Comparison of ENCODE assay signal across 19 cellular contexts in the genomic region with DNA sequence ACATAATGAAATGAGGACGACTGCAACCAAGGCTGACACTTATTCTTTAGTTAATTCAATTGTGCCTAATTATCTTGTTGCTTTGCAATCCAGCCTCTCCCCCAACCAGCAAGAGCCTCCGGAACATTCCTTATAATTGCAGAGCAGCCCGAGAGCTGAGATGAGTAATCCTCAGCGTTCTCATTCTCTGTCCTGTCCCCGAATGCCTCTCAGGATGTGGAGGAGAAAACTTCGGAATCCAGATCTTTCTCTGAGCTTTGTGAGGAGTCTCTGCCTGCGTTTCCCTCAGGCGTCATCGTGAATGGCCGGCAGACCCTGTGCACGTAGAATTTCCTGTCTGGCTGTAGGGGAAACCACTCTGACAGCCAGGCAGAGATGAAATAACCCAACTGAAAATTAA.
A peak's percentile ranks its signal among the peaks of the same experiment; 100 is the strongest.
DNase-seq lines count a peak whose midpoint lies in the region; ATAC-seq, FAIRE-seq and TF ChIP-seq lines count a peak whose summit lies in the region.
"Had no signal": no experiment of that assay in that cellular context is flagged by ENCODE, and none has a peak within 500 bp of the region (broad histone marks: within the 10 kb centered on the region; RNA-seq: fewer than 3 reads in every experiment).

No MANE protein-coding gene starts in this region.

- H3K4me1 ChIP-seq in astrocyte (ENCODE audit: insufficient read depth, low read length), result no peaks in the 10 kb centered on the region
- H3K4me1 ChIP-seq in smooth muscle cell (ENCODE audit: low read depth), result peaks cover 9% of the 10 kb centered on the region
- no peaks in the 10 kb centered on the region for H3K4me1 ChIP-seq in CD8-positive, alpha-beta memory T cell (ENCODE audit: insufficient read depth, low read length)
- H3K4me1 ChIP-seq: ascending aorta, Caco-2, parathyroid adenoma had no signal

- POLR2A ChIA-PET in CD8-positive, alpha-beta memory T cell (lab: Charles Lee), result no interaction called here

- H3K79me2 ChIP-seq in astrocyte (ENCODE audit: insufficient read depth, low read length) (no peaks in the 10 kb centered on the region), smooth muscle cell (ENCODE audit: low read depth) (no peaks in the 10 kb centered on the region)
- H3K79me2 ChIP-seq: parathyroid adenoma had no signal

- H3K27ac Mint-ChIP-seq in astrocyte (ENCODE audit: unreplicated experiment), result peak overlapping the region; percentile 29
- no peak overlapping the region for H3K27ac Mint-ChIP-seq in stimulated activated naive B cell treated with anti-CD40 and anti-IgM and Interleukin-4, amounts not matched to agents 10 μg/mL and 1 μg/mL and 100 μg/mL, for 72 hours
- peak overlapping the region in 1 of 8 donors; percentile 42 for H3K27ac Mint-ChIP-seq in CD8-positive, alpha-beta memory T cell
- H3K27ac Mint-ChIP-seq: activated CD8-positive, alpha-beta T cell treated with anti-CD3 and anti-CD28 coated beads for 36 hours; stimulated activated naive CD8-positive, alpha-beta T cell treated with anti-CD3 and anti-CD28 coated beads, Interleukin-15, amount 100 ng/mL, for 72 hours had no signal

- CTCF ChIA-PET in CD8-positive, alpha-beta memory T cell (lab: Charles Lee), result no interaction called here

- H4K20me1 ChIP-seq in astrocyte (ENCODE audit: insufficient read depth, low read length), result no peaks in the 10 kb centered on the region
- no peaks in the 10 kb centered on the region for H4K20me1 ChIP-seq in smooth muscle cell (ENCODE audit: low read depth)

- FAIRE-seq in astrocyte (lab: Jason Lieb, UNC), result no peak
- FAIRE-seq: islet of Langerhans had no signal

- DNase-seq in NCI-H2227 (lab: John Stamatoyannopoulos, UW; ENCODE audit: unreplicated experiment) (peak; percentile 2), NCI-H2227 treated with DMSO at 0.1 percent for 48 hours (lab: John Stamatoyannopoulos, UW) (no peak), astrocyte (ENCODE audit: low read depth) (no peak), iPS-NIHi7 (ENCODE audit: extremely low spot score) (peak; percentile 51), smooth muscle cell (lab: John Stamatoyannopoulos, UW; ENCODE audit: unreplicated experiment) (no peak)
- no peak for DNase-seq in stimulated activated naive B cell treated with anti-CD40 and anti-IgM and Interleukin-4, amounts not matched to agents 10 μg/mL and 1 μg/mL and 100 μg/mL, for 72 hours
- no peak for DNase-seq in CD8-positive, alpha-beta memory T cell
- DNase-seq: activated CD8-positive, alpha-beta T cell treated with anti-CD3 and anti-CD28 coated beads for 36 hours; activated effector memory CD4-positive, alpha-beta T cell treated with Interleukin-2 at 50 U/mL for 16 hours; Caco-2; NCI-H1436 treated with DMSO at 0.1 percent for 48 hours; stimulated activated CD4-positive, alpha-beta T cell treated with anti-CD3 and anti-CD28 coated beads, Interleukin-12 subunit alpha, Interleukin-12 subunit beta, amount 100 ng/mL, for 4 hours; stimulated activated naive CD8-positive, alpha-beta T cell treated with anti-CD3 and anti-CD28 coated beads, Interleukin-15, amount 100 ng/mL, for 72 hours had no signal

- peaks cover 3% of the 10 kb centered on the region for H3F3A ChIP-seq in smooth muscle cell (ENCODE audit: low read depth)

- no peaks in the 10 kb centered on the region for H3K9me3 Mint-ChIP-seq in astrocyte (ENCODE audit: unreplicated experiment)
- no peaks in the 10 kb centered on the region for H3K9me3 Mint-ChIP-seq in stimulated activated naive B cell treated with anti-CD40 and anti-IgM and Interleukin-4, amounts not matched to agents 10 μg/mL and 1 μg/mL and 100 μg/mL, for 72 hours
- H3K9me3 Mint-ChIP-seq in CD8-positive, alpha-beta memory T cell, result no peaks in the 10 kb centered on the region
- H3K9me3 Mint-ChIP-seq: activated CD8-positive, alpha-beta T cell treated with anti-CD3 and anti-CD28 coated beads for 36 hours; stimulated activated naive CD8-positive, alpha-beta T cell treated with anti-CD3 and anti-CD28 coated beads, Interleukin-15, amount 100 ng/mL, for 72 hours had no signal

- H3K36me3 Mint-ChIP-seq in astrocyte (ENCODE audit: low read depth, unreplicated experiment), result no peaks in the 10 kb centered on the region
- H3K36me3 Mint-ChIP-seq in stimulated activated naive B cell treated with anti-CD40 and anti-IgM and Interleukin-4, amounts not matched to agents 10 μg/mL and 1 μg/mL and 100 μg/mL, for 72 hours, result no peaks in the 10 kb centered on the region
- no peaks in the 10 kb centered on the region for H3K36me3 Mint-ChIP-seq in CD8-positive, alpha-beta memory T cell

- 5% methylated on average over 11 of the region's 11 CpGs for WGBS in smooth muscle cell (ENCODE audit: low lambda C conversion rate)

- no peak for TF ChIP-seq CTCF in astrocyte (IDR thresholded peaks at IDR 0.05; ENCODE audit: insufficient read depth, low read depth, low read length)
- no peak for TF ChIP-seq CTCF in smooth muscle cell (IDR thresholded peaks at IDR 0.05; ENCODE audit: borderline replicate concordance, insufficient read depth, poor library complexity, severe bottlenecking)

- no peak overlapping the region for H2AFZ ChIP-seq in astrocyte (ENCODE audit: low read depth, low read length)
- H2AFZ ChIP-seq in smooth muscle cell (ENCODE audit: low read depth), result peak overlapping the region; percentile 61
- H2AFZ ChIP-seq: parathyroid adenoma had no signal

- H3K9ac ChIP-seq in astrocyte (ENCODE audit: low read length), result no peak overlapping the region
- H3K9ac ChIP-seq in smooth muscle cell (ENCODE audit: low read depth), result no peak overlapping the region
- H3K9ac ChIP-seq: parathyroid adenoma had no signal

- H3K27ac ChIP-seq in astrocyte (ENCODE audit: low read depth, low read length) (no peak overlapping the region), smooth muscle cell (ENCODE audit: low read depth) (peak overlapping the region; percentile 55)
- H3K27ac ChIP-seq in CD8-positive, alpha-beta memory T cell (ENCODE audit: low read depth, low read length), result no peak overlapping the region
- H3K27ac ChIP-seq: 22Rv1, ascending aorta, parathyroid adenoma had no signal

- H3K4me2 ChIP-seq in astrocyte (ENCODE audit: low read length), result no peak overlapping the region
- peak overlapping the region; percentile 66 for H3K4me2 ChIP-seq in smooth muscle cell

- H3K4me3 ChIP-seq in astrocyte (ENCODE audit: insufficient read depth, low read depth, low read length) (no peak overlapping the region), smooth muscle cell (no peak overlapping the region)
- H3K4me3 ChIP-seq in CD8-positive, alpha-beta memory T cell (ENCODE audit: low read length), result no peak overlapping the region
- H3K4me3 ChIP-seq: ascending aorta had no signal

- ATAC-seq in stimulated activated naive B cell treated with anti-CD40 and anti-IgM and Interleukin-4, amounts not matched to agents 10 μg/mL and 1 μg/mL and 100 μg/mL, for 72 hours (replicated peaks), result no peak
- no peak for ATAC-seq in HG02938 (IDR thresholded peaks at IDR 0.05; ENCODE audit: unreplicated experiment)
- ATAC-seq: activated CD8-positive, alpha-beta T cell treated with anti-CD3 and anti-CD28 coated beads for 36 hours; SK-N-SH treated with all-trans-retinoic acid at 6 μM for 48 hours; stimulated activated naive CD8-positive, alpha-beta T cell treated with anti-CD3 and anti-CD28 coated beads, Interleukin-15, amount 100 ng/mL, for 72 hours had no signal

- peaks cover 15% of the 10 kb centered on the region for H3K27me3 Mint-ChIP-seq in astrocyte (ENCODE audit: low read depth, unreplicated experiment)
- peaks cover 40 to 59% of the 10 kb centered on the region in 2 donors for H3K27me3 Mint-ChIP-seq in stimulated activated naive B cell treated with anti-CD40 and anti-IgM and Interleukin-4, amounts not matched to agents 10 μg/mL and 1 μg/mL and 100 μg/mL, for 72 hours
- H3K27me3 Mint-ChIP-seq in CD8-positive, alpha-beta memory T cell, result peaks cover 37 to 78% of the 10 kb centered on the region in 2 donors

- H3K27me3 ChIP-seq in astrocyte (ENCODE audit: insufficient read depth, low read length) (peaks cover 1% of the 10 kb centered on the region), smooth muscle cell (ENCODE audit: low read depth) (no peaks in the 10 kb centered on the region)
- H3K27me3 ChIP-seq in CD8-positive, alpha-beta memory T cell (ENCODE audit: insufficient read depth, low read length, poor library complexity, severe bottlenecking), result peaks cover 4% of the 10 kb centered on the region
- H3K27me3 ChIP-seq: ascending aorta had no signal

- no peak overlapping the region for H3K4me3 Mint-ChIP-seq in astrocyte (ENCODE audit: unreplicated experiment)
- H3K4me3 Mint-ChIP-seq in stimulated activated naive B cell treated with anti-CD40 and anti-IgM and Interleukin-4, amounts not matched to agents 10 μg/mL and 1 μg/mL and 100 μg/mL, for 72 hours, result peak overlapping the region in 1 of 2 donors; percentile 46
- no peak overlapping the region for H3K4me3 Mint-ChIP-seq in CD8-positive, alpha-beta memory T cell
- H3K4me3 Mint-ChIP-seq: activated CD8-positive, alpha-beta T cell treated with anti-CD3 and anti-CD28 coated beads for 36 hours had no signal

- no peaks in the 10 kb centered on the region for H3K36me3 ChIP-seq in astrocyte (ENCODE audit: insufficient read depth, low read length)
- H3K36me3 ChIP-seq in smooth muscle cell (ENCODE audit: low read depth), result no peaks in the 10 kb centered on the region
- no peaks in the 10 kb centered on the region for H3K36me3 ChIP-seq in CD8-positive, alpha-beta memory T cell (ENCODE audit: insufficient read depth, low read length)
- H3K36me3 ChIP-seq: ascending aorta had no signal

- H3K9me3 ChIP-seq in astrocyte (ENCODE audit: insufficient read depth, low read depth, low read length) (no peaks in the 10 kb centered on the region), smooth muscle cell (replicated peaks; ENCODE audit: low read depth) (no peaks in the 10 kb centered on the region)
- H3K9me3 ChIP-seq in CD8-positive, alpha-beta memory T cell (ENCODE audit: low read length), result no peaks in the 10 kb centered on the region
- H3K9me3 ChIP-seq: ascending aorta, Caco-2 had no signal

- peaks cover 9% of the 10 kb centered on the region for H3K4me1 Mint-ChIP-seq in astrocyte (ENCODE audit: low read depth, unreplicated experiment)
- H3K4me1 Mint-ChIP-seq in stimulated activated naive B cell treated with anti-CD40 and anti-IgM and Interleukin-4, amounts not matched to agents 10 μg/mL and 1 μg/mL and 100 μg/mL, for 72 hours, result peaks cover 11 to 12% of the 10 kb centered on the region in 2 donors
- H3K4me1 Mint-ChIP-seq in CD8-positive, alpha-beta memory T cell, result peaks cover 0 to 6% (median 2%) of the 10 kb centered on the region in 3 donors

Comparison
In these comparisons a context has a peak if more than half of its experiments do, and no peak if none do; other contexts are left out.
1. DNase-seq: peak in NCI-H2227 (single experiment) and iPS-NIHi7 (single experiment); none in NCI-H2227 treated with DMSO at 0.1 percent for 48 hours (single experiment), astrocyte (single experiment), smooth muscle cell (single experiment), stimulated activated naive B cell treated with anti-CD40 and anti-IgM and Interleukin-4, amounts not matched to agents 10 μg/mL and 1 μg/mL and 100 μg/mL, for 72 hours (single experiment) and CD8-positive, alpha-beta memory T cell (0 of 5).